Comparison of ENCODE assay signal across 2 cellular contexts in genomic region chr12:97713217-97713616, GRCh38.
TF ChIP-seq lines count a peak whose summit lies in the region.

No MANE protein-coding gene starts in this region.

TF ChIP-seq in liver, 16 proteins besides CTCF, POLR2A, EP300 and RAD21 (continued from another document):
- TF ChIP-seq, protein P1, sequence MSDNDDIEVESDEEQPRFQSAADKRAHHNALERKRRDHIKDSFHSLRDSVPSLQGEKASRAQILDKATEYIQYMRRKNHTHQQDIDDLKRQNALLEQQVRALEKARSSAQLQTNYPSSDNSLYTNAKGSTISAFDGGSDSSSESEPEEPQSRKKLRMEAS (IDR thresholded peaks at IDR 0.05): peak; percentile 9
- TF ChIP-seq EGR1 (IDR thresholded peaks at IDR 0.05; ENCODE audit: low read depth in 2 of 2) (no peak), TAF1 (conservative IDR thresholded peaks at IDR 0.05) (no peak), YY1 (IDR thresholded peaks at IDR 0.05) (no peak), JUND (IDR thresholded peaks at IDR 0.05) (no peak), NR2F2 (IDR thresholded peaks at IDR 0.05) (no peak), FOXA1 (IDR thresholded peaks at IDR 0.05) (no peak), ATF3 (IDR thresholded peaks at IDR 0.05) (no peak)
- TF ChIP-seq, protein P2, sequence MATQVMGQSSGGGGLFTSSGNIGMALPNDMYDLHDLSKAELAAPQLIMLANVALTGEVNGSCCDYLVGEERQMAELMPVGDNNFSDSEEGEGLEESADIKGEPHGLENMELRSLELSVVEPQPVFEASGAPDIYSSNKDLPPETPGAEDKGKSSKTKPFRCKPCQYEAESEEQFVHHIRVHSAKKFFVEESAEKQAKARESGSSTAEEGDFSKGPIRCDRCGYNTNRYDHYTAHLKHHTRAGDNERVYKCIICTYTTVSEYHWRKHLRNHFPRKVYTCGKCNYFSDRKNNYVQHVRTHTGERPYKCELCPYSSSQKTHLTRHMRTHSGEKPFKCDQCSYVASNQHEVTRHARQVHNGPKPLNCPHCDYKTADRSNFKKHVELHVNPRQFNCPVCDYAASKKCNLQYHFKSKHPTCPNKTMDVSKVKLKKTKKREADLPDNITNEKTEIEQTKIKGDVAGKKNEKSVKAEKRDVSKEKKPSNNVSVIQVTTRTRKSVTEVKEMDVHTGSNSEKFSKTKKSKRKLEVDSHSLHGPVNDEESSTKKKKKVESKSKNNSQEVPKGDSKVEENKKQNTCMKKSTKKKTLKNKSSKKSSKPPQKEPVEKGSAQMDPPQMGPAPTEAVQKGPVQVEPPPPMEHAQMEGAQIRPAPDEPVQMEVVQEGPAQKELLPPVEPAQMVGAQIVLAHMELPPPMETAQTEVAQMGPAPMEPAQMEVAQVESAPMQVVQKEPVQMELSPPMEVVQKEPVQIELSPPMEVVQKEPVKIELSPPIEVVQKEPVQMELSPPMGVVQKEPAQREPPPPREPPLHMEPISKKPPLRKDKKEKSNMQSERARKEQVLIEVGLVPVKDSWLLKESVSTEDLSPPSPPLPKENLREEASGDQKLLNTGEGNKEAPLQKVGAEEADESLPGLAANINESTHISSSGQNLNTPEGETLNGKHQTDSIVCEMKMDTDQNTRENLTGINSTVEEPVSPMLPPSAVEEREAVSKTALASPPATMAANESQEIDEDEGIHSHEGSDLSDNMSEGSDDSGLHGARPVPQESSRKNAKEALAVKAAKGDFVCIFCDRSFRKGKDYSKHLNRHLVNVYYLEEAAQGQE (IDR thresholded peaks at IDR 0.05): no peak
TF ChIP-seq in liver: peak in this region for 3.

TF ChIP-seq in HepG2, 621 proteins besides CTCF, POLR2A, EP300 and RAD21 (continued from another document):
- TF ChIP-seq ZBTB10 (CRISPR knock-in tag; IDR thresholded peaks at IDR 0.05; ENCODE audit: borderline replicate concordance): no peak
- no peak for TF ChIP-seq ZNF720 (CRISPR knock-in tag; IDR thresholded peaks at IDR 0.05)
- TF ChIP-seq MZF1 (CRISPR knock-in tag; IDR thresholded peaks at IDR 0.05; ENCODE audit: borderline replicate concordance): no peak
- TF ChIP-seq KDM3A (CRISPR knock-in tag; IDR thresholded peaks at IDR 0.05; ENCODE audit: low read depth): no peak
- no peak for TF ChIP-seq CC2D1A (CRISPR knock-in tag; IDR thresholded peaks at IDR 0.05)
- no peak for TF ChIP-seq MXI1 (IDR thresholded peaks at IDR 0.05; ENCODE audit: borderline replicate concordance, low read depth, low read length)
- TF ChIP-seq ZNF496 (CRISPR knock-in tag; IDR thresholded peaks at IDR 0.05; ENCODE audit: insufficient replicate concordance): no peak
- no peak for TF ChIP-seq HNF1B (CRISPR knock-in tag; IDR thresholded peaks at IDR 0.05)
- no peak for TF ChIP-seq ZNF326 (CRISPR knock-in tag; IDR thresholded peaks at IDR 0.05; ENCODE audit: borderline replicate concordance)
